8 cellular contexts compared by ENCODE assay signal in the genomic region with DNA sequence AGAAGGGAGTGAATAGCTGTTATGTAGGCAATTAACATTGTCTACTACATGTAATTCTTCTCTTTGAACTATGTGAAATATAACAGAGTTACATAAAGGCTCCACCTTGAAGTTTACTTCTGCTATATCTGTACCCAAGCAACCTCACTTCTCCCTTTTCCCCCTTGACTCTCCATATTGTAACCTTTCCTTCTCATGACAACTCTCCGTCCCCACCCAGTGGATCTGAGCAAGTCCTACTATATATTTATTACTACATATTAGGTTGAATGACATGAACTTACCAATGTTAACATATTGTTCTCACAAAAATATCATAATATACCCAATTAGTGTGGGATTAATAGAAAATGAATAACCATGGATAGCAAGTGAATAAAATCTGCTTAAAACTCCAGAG.
A peak's percentile ranks its signal among the peaks of the same experiment; 100 is the strongest.
DNase-seq lines count a peak whose midpoint lies in the region; ATAC-seq and TF ChIP-seq lines count a peak whose summit lies in the region.

No MANE protein-coding gene starts in this region.

- peak; percentile 23 for DNase-seq in stimulated activated CD4-positive, alpha-beta T cell treated with anti-CD3 and anti-CD28 coated beads, Interleukin-15, amount 100 ng/mL, for 24 hours
- DNase-seq in stimulated activated CD4-positive, alpha-beta T cell treated with anti-CD3 and anti-CD28 coated beads, Interleukin-1b, Interleukin-23, amount 100 ng/mL, for 48 hours: no peak
- DNase-seq in LNCaP clone FGC (ENCODE audit: low read depth): peak; percentile 19
- peak; percentile 9 to 36 (median 19) for DNase-seq in body of pancreas
- DNase-seq in putamen (ENCODE audit: low spot score): peak; percentile 25
- no peak for DNase-seq in activated CD4-positive, CD25-positive, alpha-beta regulatory T cell treated with anti-CD3 and anti-CD28 coated beads, Interleukin-2, amount 50 U/mL, for 72 hours
- DNase-seq in EL: no peak
- no peak for DNase-seq in activated T-cell treated with anti-CD3 and anti-CD28 coated beads, Interleukin-2, amount 50 U/mL, for 24 hours

- WGBS in body of pancreas, 2 donors: 33 to 40% methylated on average over 1 of the region's 1 CpG

- H3K27me3 ChIP-seq in body of pancreas: no peaks in the 10 kb centered on the region

- peaks cover 3% of the 10 kb centered on the region for H3K9me3 Mint-ChIP-seq in activated T-cell treated with anti-CD3 and anti-CD28 coated beads, Interleukin-2, amount 50 U/mL, for 24 hours

- H3K9me3 ChIP-seq in body of pancreas: no peaks in the 10 kb centered on the region

- no peak for TF ChIP-seq POLR2A in body of pancreas (IDR thresholded peaks at IDR 0.05)

- peaks cover 8% of the 10 kb centered on the region for H3K4me1 Mint-ChIP-seq in activated T-cell treated with anti-CD3 and anti-CD28 coated beads, Interleukin-2, amount 50 U/mL, for 24 hours (ENCODE audit: low read depth)

- ATAC-seq in body of pancreas: no peak

- H3K27ac ChIP-seq in body of pancreas: no peak overlapping the region

- H3K36me3 ChIP-seq in body of pancreas (replicated peaks in 1 of 2; ENCODE audit: insufficient read depth in 1 of 2, low read depth in 2 of 2): no peaks in the 10 kb centered on the region

- no peak overlapping the region for H3K4me3 Mint-ChIP-seq in activated T-cell treated with anti-CD3 and anti-CD28 coated beads, Interleukin-2, amount 50 U/mL, for 24 hours

- H3K4me3 ChIP-seq in LNCaP clone FGC (ENCODE audit: low read depth, low read length): no peak overlapping the region
- no peak overlapping the region for H3K4me3 ChIP-seq in body of pancreas

- H3K27me3 Mint-ChIP-seq in activated T-cell treated with anti-CD3 and anti-CD28 coated beads, Interleukin-2, amount 50 U/mL, for 24 hours: no peaks in the 10 kb centered on the region

- intact Hi-C loops in body of pancreas (cut with DNase I): no loop called here

- H3K4me1 ChIP-seq in body of pancreas: no peaks in the 10 kb centered on the region

- no peaks in the 10 kb centered on the region for H3K36me3 Mint-ChIP-seq in activated T-cell treated with anti-CD3 and anti-CD28 coated beads, Interleukin-2, amount 50 U/mL, for 24 hours (ENCODE audit: low read depth)

- H3K27ac Mint-ChIP-seq in activated T-cell treated with anti-CD3 and anti-CD28 coated beads, Interleukin-2, amount 50 U/mL, for 24 hours: no peak overlapping the region

- TF ChIP-seq CTCF in LNCaP clone FGC (IDR thresholded peaks at IDR 0.05; ENCODE audit: control insufficient read depth, extremely low read depth, insufficient read depth) (peak; percentile 72), body of pancreas (IDR thresholded peaks at IDR 0.05) (peak in 4 of 7 experiments; percentile 38 to 46 (median 44))

Comparison
In these comparisons a context has a peak if more than half of its experiments do, and no peak if none do; other contexts are left out.
1. DNase-seq: peak in stimulated activated CD4-positive, alpha-beta T cell treated with anti-CD3 and anti-CD28 coated beads, Interleukin-15, amount 100 ng/mL, for 24 hours (single experiment), LNCaP clone FGC (single experiment), body of pancreas (4 of 4) and putamen (single experiment); none in stimulated activated CD4-positive, alpha-beta T cell treated with anti-CD3 and anti-CD28 coated beads, Interleukin-1b, Interleukin-23, amount 100 ng/mL, for 48 hours (single experiment), activated CD4-positive, CD25-positive, alpha-beta regulatory T cell treated with anti-CD3 and anti-CD28 coated beads, Interleukin-2, amount 50 U/mL, for 72 hours (single experiment), EL (single experiment) and activated T-cell treated with anti-CD3 and anti-CD28 coated beads, Interleukin-2, amount 50 U/mL, for 24 hours (single experiment).